ENCODE assay signal across 8 cellular contexts in genomic region chr17:81345211-81346089, GRCh38. TPM values are rescaled to one million over a fixed set of nuclear protein-coding genes. Genes with fewer than 3 reads are reported as not detected.
DNase-seq lines count a peak whose midpoint lies in the region; ATAC-seq and TF ChIP-seq lines count a peak whose summit lies in the region.

No MANE protein-coding gene starts in this region.

- TF ChIP-seq CTCF in esophagus squamous epithelium (IDR thresholded peaks at IDR 0.05), result peak in 5 of 6 experiments; percentile 8 to 63 (median 44)

- no peaks in the 10 kb centered on the region for H3K9me3 Mint-ChIP-seq in activated T-cell treated with anti-CD3 and anti-CD28 coated beads, Interleukin-2, amount 50 U/mL, for 24 hours

- H3K9me3 ChIP-seq in esophagus squamous epithelium, result no peaks in the 10 kb centered on the region

- H3K36me3 Mint-ChIP-seq in activated T-cell treated with anti-CD3 and anti-CD28 coated beads, Interleukin-2, amount 50 U/mL, for 24 hours (ENCODE audit: low read depth), result no peaks in the 10 kb centered on the region

- ATAC-seq in HG03196 (IDR thresholded peaks at IDR 0.05; ENCODE audit: unreplicated experiment), result peak; percentile 38

- DNase-seq in CD1c-positive myeloid dendritic cell (ENCODE audit: extremely low spot score), result peak; percentile 87
- peak; percentile 82 for DNase-seq in NCI-H526 treated with DMSO at 0.1 percent for 48 hours (lab: John Stamatoyannopoulos, UW)
- peak; percentile 73 for DNase-seq in activated T-cell treated with anti-CD3 and anti-CD28 coated beads, Interleukin-2, amount 50 U/mL, for 24 hours
- DNase-seq in esophagus squamous epithelium (lab: John Stamatoyannopoulos, UW), result peak; percentile 32
- DNase-seq in myocyte (ENCODE audit: low read depth), result peak; percentile 86
- DNase-seq in superior temporal gyrus (ENCODE audit: extremely low spot score), result peak; percentile 51

- peak overlapping the region; percentile 93 to 99 (median 98) for H3K27ac ChIP-seq in esophagus squamous epithelium

- H3K4me1 Mint-ChIP-seq in activated T-cell treated with anti-CD3 and anti-CD28 coated beads, Interleukin-2, amount 50 U/mL, for 24 hours (ENCODE audit: low read depth), result peaks cover 25% of the 10 kb centered on the region

- peaks cover 0 to 30% (median 0%) of the 10 kb centered on the region in 4 donors for H3K27me3 ChIP-seq in esophagus squamous epithelium

- TF ChIP-seq POLR2A in GM19099 (IDR thresholded peaks at IDR 0.05; ENCODE audit: extremely low read depth, insufficient read length, low read depth) (peak; percentile 59), esophagus squamous epithelium (IDR thresholded peaks at IDR 0.05) (peak in 2 of 4 donors; percentile 81 to 91)

- H3K27ac Mint-ChIP-seq in activated T-cell treated with anti-CD3 and anti-CD28 coated beads, Interleukin-2, amount 50 U/mL, for 24 hours, result no peak overlapping the region

- peaks cover 20 to 68% (median 33%) of the 10 kb centered on the region in 3 donors for H3K4me1 ChIP-seq in esophagus squamous epithelium

- peak overlapping the region; percentile 44 for H3K4me3 Mint-ChIP-seq in activated T-cell treated with anti-CD3 and anti-CD28 coated beads, Interleukin-2, amount 50 U/mL, for 24 hours

- H3K36me3 ChIP-seq in esophagus squamous epithelium, result no peaks in the 10 kb centered on the region

- H3K4me3 ChIP-seq in esophagus squamous epithelium, result peak overlapping the region; percentile 65 to 84 (median 74)

- intact Hi-C loops in esophagus squamous epithelium (cut with DNase I), result no loop called here

- peaks cover 62% of the 10 kb centered on the region for H3K27me3 Mint-ChIP-seq in activated T-cell treated with anti-CD3 and anti-CD28 coated beads, Interleukin-2, amount 50 U/mL, for 24 hours

- 0 to 2% methylated on average over 8 to 17 of the region's 96 CpGs for WGBS in esophagus squamous epithelium, 2 donors

RNA-seq across cellular contexts. Expression of gene BAHCC1, which starts 49.8 kb away (rescaled TPM):
- total RNA-seq in esophagus squamous epithelium (10 to 100 TPM in 1 of 4 donors, 1 to 10 TPM in 3; 3.8 to 10.6 (median 5.4) TPM), myocyte (5.5 and 5.7 TPM in 2 replicates)
- 7.3 TPM for polyA plus RNA-seq in myocyte (2012)

RNA-seq across cellular contexts. Expression of gene SLC38A10, which starts 50.3 kb away (rescaled TPM):
- total RNA-seq in esophagus squamous epithelium, result 10 to 100 TPM; 37.8 to 49.8 (median 45.3) TPM
- total RNA-seq in myocyte, result 70.7 and 72.1 TPM in 2 replicates
- polyA plus RNA-seq in myocyte (2012), result 80.0 TPM

Comparison
In these comparisons a context has a peak if more than half of its experiments do, and no peak if none do; other contexts are left out.
1. Peak in every context shown above with its lines: DNase-seq, ATAC-seq, H3K4me3 ChIP-seq and H3K27ac ChIP-seq.
2. DNase-seq: peak in every context shown above with its lines; median percentile 87 in CD1c-positive myeloid dendritic cell; 86 in myocyte; 82 in NCI-H526 treated with DMSO at 0.1 percent for 48 hours; 73 in activated T-cell treated with anti-CD3 and anti-CD28 coated beads, Interleukin-2, amount 50 U/mL, for 24 hours; 51 in superior temporal gyrus; 32 in esophagus squamous epithelium.